9 cellular contexts compared by ENCODE assay signal in the genomic region with DNA sequence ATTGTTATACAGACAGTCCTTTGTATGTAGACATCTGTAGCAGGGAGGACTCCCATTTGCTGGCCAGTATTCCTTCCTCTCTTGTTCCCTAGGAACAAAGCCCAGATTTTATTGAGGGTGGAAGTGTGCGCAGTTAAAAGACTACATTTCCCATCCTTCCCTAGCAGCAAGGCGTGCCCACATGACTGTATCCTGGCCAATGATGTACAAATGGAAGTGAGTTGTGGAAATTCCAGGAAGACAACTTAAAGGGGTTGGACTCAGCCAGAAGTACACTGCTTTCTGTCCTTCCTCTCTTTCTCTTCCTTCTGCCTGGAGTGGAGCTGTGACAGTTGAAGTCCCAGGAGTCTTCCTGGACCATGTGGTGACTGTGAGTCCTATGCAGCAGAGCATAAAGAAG.
A peak's percentile ranks its signal among the peaks of the same experiment; 100 is the strongest.
DNase-seq lines count a peak whose midpoint lies in the region; ATAC-seq and TF ChIP-seq lines count a peak whose summit lies in the region.
"Had no signal": no experiment of that assay in that cellular context is flagged by ENCODE, and none has a peak within 500 bp of the region (broad histone marks: within the 10 kb centered on the region; RNA-seq: fewer than 3 reads in every experiment).

No MANE protein-coding gene starts in this region.

- ATAC-seq in HG03439 (IDR thresholded peaks at IDR 0.05; ENCODE audit: unreplicated experiment), result no peak

- no peak overlapping the region for H2BK120ac ChIP-seq in neuronal stem cell (ENCODE audit: low read depth, low read length)

- H2AFZ ChIP-seq in neuronal stem cell (ENCODE audit: low read length), result peak overlapping the region; percentile 82

- H3K4me1 ChIP-seq in neuronal stem cell (ENCODE audit: control insufficient read depth in 2 of 2, insufficient read depth in 1 of 2, low read depth in 1 of 2, low read length in 2 of 2), result peaks cover 0 to 2% of the 10 kb centered on the region in 2 donors

- no peak overlapping the region for H3K4me2 ChIP-seq in neuronal stem cell (ENCODE audit: insufficient read depth, low read length, poor library complexity, severe bottlenecking)

- H3K4me3 ChIP-seq in choroid plexus epithelial cell (ENCODE audit: low read depth, low read length) (no peak overlapping the region), neuronal stem cell (ENCODE audit: low read length in 2 of 2) (no peak overlapping the region)
- H3K4me3 ChIP-seq: SK-N-MC had no signal

- H3K27ac ChIP-seq in neuronal stem cell (replicated peaks; ENCODE audit: low read length), result no peak overlapping the region
- H3K27ac ChIP-seq: SK-N-MC had no signal

- DNase-seq in ELF-1 (ENCODE audit: low read depth, low spot score) (peak; percentile 35), NCI-H2171 treated with DMSO at 0.1 percent for 48 hours (lab: John Stamatoyannopoulos, UW) (peak; percentile 67), choroid plexus epithelial cell (ENCODE audit: low read depth) (peak; percentile 36), neuronal stem cell (ENCODE audit: low spot score) (peak; percentile 23), Kasumi-1 (lab: John Stamatoyannopoulos, UW) (no peak)
- DNase-seq in stimulated activated CD4-positive, alpha-beta T cell treated with anti-CD3 and anti-CD28 coated beads, Interleukin-2, amount 100 ng/mL, for 24 hours, result no peak
- DNase-seq: MM.1S had no signal

- no peak overlapping the region for H3K14ac ChIP-seq in neuronal stem cell (ENCODE audit: low read length)

- no peaks in the 10 kb centered on the region for H3K36me3 ChIP-seq in neuronal stem cell (replicated peaks in 1 of 2; ENCODE audit: control insufficient read depth in 2 of 2, insufficient read depth in 2 of 2, low read length in 2 of 2)

- H4K8ac ChIP-seq in neuronal stem cell (ENCODE audit: low read depth, low read length), result no peak overlapping the region

- H3K9me3 ChIP-seq in neuronal stem cell (replicated peaks in 1 of 2; ENCODE audit: control insufficient read depth in 2 of 2, insufficient read depth in 1 of 2, low read depth in 1 of 2, low read length in 2 of 2), result no peaks in the 10 kb centered on the region

- H3K27me3 ChIP-seq in neuronal stem cell (ENCODE audit: control insufficient read depth in 3 of 3, insufficient read depth in 3 of 3, low read depth in 1 of 3, low read length in 3 of 3), result peaks cover 0 to under 1% (median 0%) of the 10 kb centered on the region in 3 experiments

- no peak for TF ChIP-seq CTCF in choroid plexus epithelial cell (conservative IDR thresholded peaks at IDR 0.05; ENCODE audit: low read depth, low read length)

- H3K23ac ChIP-seq in neuronal stem cell (ENCODE audit: low read depth, low read length, poor library complexity), result no peak overlapping the region

- H3K18ac ChIP-seq in neuronal stem cell (ENCODE audit: low read length), result no peak overlapping the region

- H2BK12ac ChIP-seq in neuronal stem cell (ENCODE audit: low read length), result no peak overlapping the region

- H3K9ac ChIP-seq in neuronal stem cell (ENCODE audit: low read depth, low read length, poor library complexity), result no peak overlapping the region

- H4K91ac ChIP-seq in neuronal stem cell (ENCODE audit: low read depth, low read length, poor library complexity), result no peak overlapping the region

- no peak overlapping the region for H3K4ac ChIP-seq in neuronal stem cell (ENCODE audit: low read length)

- no peak overlapping the region for H2BK15ac ChIP-seq in neuronal stem cell (ENCODE audit: low read length)

- no CpG with 5 or more reads among the region's 2 CpGs for WGBS in neuronal stem cell (ENCODE audit: extremely low coverage in 2 of 2, insufficient read length in 2 of 2, insufficient replicate concordance in 1 of 2), 2 donors

- H2BK5ac ChIP-seq in neuronal stem cell (ENCODE audit: low read length), result no peak overlapping the region

- H2AK5ac ChIP-seq in neuronal stem cell (ENCODE audit: low read depth, low read length), result no peak overlapping the region

- H3K79me1 ChIP-seq in neuronal stem cell (ENCODE audit: low read depth, low read length), result no peaks in the 10 kb centered on the region

Comparison
In these comparisons a context has a peak if more than half of its experiments do, and no peak if none do; other contexts are left out.
1. DNase-seq: peak in ELF-1 (single experiment), NCI-H2171 treated with DMSO at 0.1 percent for 48 hours (single experiment), choroid plexus epithelial cell (single experiment) and neuronal stem cell (single experiment); none in Kasumi-1 (0 of 2) and stimulated activated CD4-positive, alpha-beta T cell treated with anti-CD3 and anti-CD28 coated beads, Interleukin-2, amount 100 ng/mL, for 24 hours (0 of 2).